In the genomic region with DNA sequence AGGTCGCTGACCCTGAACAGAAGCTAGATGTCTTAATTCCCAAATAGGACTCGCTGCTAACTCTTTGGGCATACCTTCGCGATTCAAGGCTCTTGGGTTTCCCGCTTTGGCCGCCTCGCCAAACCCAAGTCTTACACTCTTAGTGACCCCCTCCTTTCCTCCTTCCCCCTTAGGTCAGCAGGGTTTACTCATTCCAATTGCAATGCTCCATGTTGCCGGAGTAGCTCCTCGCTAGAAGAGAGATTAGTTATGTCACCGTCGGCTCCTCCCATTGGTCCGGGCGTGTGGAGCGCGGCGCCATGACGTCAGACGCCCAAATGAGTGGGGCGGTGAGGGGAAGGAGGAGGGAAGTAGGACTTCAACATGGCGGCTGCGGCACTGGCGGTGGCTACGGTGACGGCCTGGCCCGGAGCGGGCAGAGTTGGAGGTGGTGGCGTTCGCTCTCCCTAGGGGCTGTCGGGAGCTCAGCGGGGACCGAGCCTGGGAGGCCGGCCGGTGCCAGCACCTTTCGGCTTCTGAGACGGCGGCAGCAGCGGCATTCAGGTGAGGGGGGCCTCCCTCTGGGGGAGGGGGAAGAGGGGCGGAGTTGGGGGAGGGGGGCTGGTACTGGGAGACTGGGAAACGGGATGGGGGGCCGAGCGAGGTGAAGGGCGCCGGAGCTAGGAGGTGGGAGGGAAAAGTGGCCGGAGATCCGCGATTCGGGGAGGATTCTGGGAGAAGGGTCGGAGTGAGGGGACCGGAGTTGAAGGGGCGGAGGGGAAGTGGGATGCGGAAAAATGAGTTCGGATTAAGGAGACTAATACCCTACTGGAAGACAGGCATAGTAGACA, we compare ENCODE assay signal across 8 cellular contexts. TPM values are rescaled to one million over a fixed set of nuclear protein-coding genes. Genes with fewer than 3 reads are reported as not detected.
DNase-seq lines count a peak whose midpoint lies in the region; ATAC-seq lines count a peak whose summit lies in the region.

A gene (plus strand): TSS at position 346 of the 830 bp plus-strand sequence. CDS start 41,872 bp downstream, outside the sequence.

- peak within 1 kb of the TSS; percentile 88 to 100 (median 98) for H3K4me3 Mint-ChIP-seq in CD8-positive, alpha-beta memory T cell
- H3K4me3 Mint-ChIP-seq in effector memory CD8-positive, alpha-beta T cell: peak within 1 kb of the TSS; percentile 90 to 91

- ATAC-seq in GM19468 (IDR thresholded peaks at IDR 0.05; ENCODE audit: extremely low read depth, unreplicated experiment): peak; percentile 98
- peak; percentile 97 for ATAC-seq in effector memory CD8-positive, alpha-beta T cell (replicated peaks)

- DNase-seq in CD8-positive, alpha-beta memory T cell: peak; percentile 91 to 97 (median 94)
- peak; percentile 93 for DNase-seq in HS-5 (ENCODE audit: low read depth)
- DNase-seq in NK-92 treated with Interleukin-12 subunit alpha and Interleukin-12 subunit beta, amount 100 ng/mL, for 24 hours (lab: John Stamatoyannopoulos, UW): peak; percentile 92
- peak; percentile 93 to 95 (median 94) for DNase-seq in effector memory CD8-positive, alpha-beta T cell
- DNase-seq in medulla oblongata (ENCODE audit: extremely low spot score): peak; percentile 99
- peak; percentile 90 for DNase-seq in stimulated activated CD8-positive, alpha-beta memory T cell treated with anti-CD3 and anti-CD28 coated beads, Interleukin-12 subunit alpha, Interleukin-12 subunit beta, amount 100 ng/mL, for 1 hour (ENCODE audit: low read depth)

- H3K9me3 ChIP-seq in CD8-positive, alpha-beta memory T cell (ENCODE audit: low read length): no peaks in the 10 kb centered on the region

- peaks cover 19 to 38% (median 23%) of the 10 kb centered on the region in 3 donors for H3K4me1 Mint-ChIP-seq in CD8-positive, alpha-beta memory T cell
- peaks cover 9 to 27% of the 10 kb centered on the region in 2 donors for H3K4me1 Mint-ChIP-seq in effector memory CD8-positive, alpha-beta T cell (ENCODE audit: low read depth in 2 of 2)

- no peaks in the 10 kb centered on the region for H3K9me3 Mint-ChIP-seq in CD8-positive, alpha-beta memory T cell
- H3K9me3 Mint-ChIP-seq in effector memory CD8-positive, alpha-beta T cell: no peaks in the 10 kb centered on the region

- H3K36me3 ChIP-seq in CD8-positive, alpha-beta memory T cell (ENCODE audit: insufficient read depth, low read length): no peaks in the 10 kb centered on the region

- peak within 1 kb of the TSS; percentile 97 for H3K27ac ChIP-seq in CD8-positive, alpha-beta memory T cell (ENCODE audit: low read depth, low read length)

- H3K36me3 Mint-ChIP-seq in CD8-positive, alpha-beta memory T cell: peaks cover 0 to 14% (median 0%) of the 10 kb centered on the region in 3 donors
- peaks cover 24% of the 10 kb centered on the region for H3K36me3 Mint-ChIP-seq in effector memory CD8-positive, alpha-beta T cell (ENCODE audit: insufficient read depth)

- H3K27ac Mint-ChIP-seq in CD8-positive, alpha-beta memory T cell: peak within 1 kb of the TSS; percentile 82 to 100 (median 99)
- peak within 1 kb of the TSS; percentile 97 for H3K27ac Mint-ChIP-seq in effector memory CD8-positive, alpha-beta T cell

- POLR2A ChIA-PET in CD8-positive, alpha-beta memory T cell (lab: Charles Lee): interaction anchor here (0.5 to 1.2 kb wide), 6 partner anchors 9 to 131 kb away, joined by 3 to 5 read pairs (median 4); a partner anchor contains a TSS
- POLR2A ChIA-PET in activated CD8-positive, alpha-beta memory T cell treated with anti-CD3 and anti-CD28 coated beads for 36 hours (lab: Charles Lee): interaction anchor here (0.5 to 1.2 kb wide), 5 partner anchors 11 to 168 kb away, joined by 3 to 7 read pairs (median 4); no protein-coding TSS in a partner anchor

- H3K27me3 ChIP-seq in CD8-positive, alpha-beta memory T cell (ENCODE audit: insufficient read depth, low read length, poor library complexity, severe bottlenecking): no peaks in the 10 kb centered on the region

- CTCF ChIA-PET in CD8-positive, alpha-beta memory T cell (lab: Charles Lee): interaction anchor here (1.2 to 2.3 kb wide), 3 partner anchors 9 to 105 kb away, joined by 3 to 9 read pairs (median 4); no protein-coding TSS in a partner anchor
- CTCF ChIA-PET in activated CD8-positive, alpha-beta memory T cell treated with anti-CD3 and anti-CD28 coated beads for 36 hours (lab: Charles Lee): no interaction called here

- peaks cover 13% of the 10 kb centered on the region for H3K4me1 ChIP-seq in CD8-positive, alpha-beta memory T cell (ENCODE audit: insufficient read depth, low read length)

- H3K4me3 ChIP-seq in CD8-positive, alpha-beta memory T cell (ENCODE audit: low read length): peak within 1 kb of the TSS; percentile 82

- H3K27me3 Mint-ChIP-seq in CD8-positive, alpha-beta memory T cell: no peaks in the 10 kb centered on the region
- H3K27me3 Mint-ChIP-seq in effector memory CD8-positive, alpha-beta T cell: no peaks in the 10 kb centered on the region

RNA-seq across cellular contexts. Expression of the gene that starts here (rescaled TPM):
- total RNA-seq in CD8-positive, alpha-beta memory T cell: 10 to 100 TPM; 39.0 to 39.7 TPM
- polyA plus RNA-seq in CD8-positive, alpha-beta memory T cell: 50.2 TPM
- total RNA-seq in activated CD8-positive, alpha-beta memory T cell treated with anti-CD3 and anti-CD28 coated beads for 36 hours: 10 to 100 TPM; 35.7 to 35.9 TPM

Comparison
In these comparisons a context has a peak if more than half of its experiments do, and no peak if none do; other contexts are left out.
1. Peak in every context shown above with its lines: DNase-seq, ATAC-seq, H3K4me3 ChIP-seq and H3K27ac ChIP-seq.